In the genomic region with DNA sequence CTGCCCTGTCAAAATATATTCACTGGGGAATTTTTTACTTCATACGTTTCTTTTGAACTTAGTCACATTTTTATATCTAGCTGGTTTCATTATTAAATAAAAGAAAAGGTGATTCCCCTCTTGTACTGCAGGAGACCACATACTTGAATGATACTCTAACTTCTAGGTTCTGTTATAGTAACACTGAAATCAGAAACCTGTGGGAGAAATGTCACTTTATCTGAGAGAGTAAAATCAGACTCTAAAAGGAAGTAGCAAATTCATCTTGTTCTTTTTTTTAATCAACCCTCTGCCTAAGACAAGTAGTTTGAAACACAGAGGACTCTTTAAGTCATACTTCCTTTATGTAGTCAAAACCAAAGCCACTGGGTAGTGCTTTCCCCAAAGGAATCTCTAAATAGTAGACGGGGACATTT, we compare ENCODE assay signal across 8 cellular contexts. TPM values are rescaled to one million over a fixed set of nuclear protein-coding genes. Genes with fewer than 3 reads are reported as not detected.
DNase-seq lines count a peak whose midpoint lies in the region; ATAC-seq, FAIRE-seq and TF ChIP-seq lines count a peak whose summit lies in the region.

No MANE protein-coding gene starts in this region.

- peaks cover 7% of the 10 kb centered on the region for H3K4me1 ChIP-seq in mammary epithelial cell (ENCODE audit: insufficient read depth, low read length)
- H3K4me1 ChIP-seq in breast epithelium: no peaks in the 10 kb centered on the region

- no peak for FAIRE-seq in GM12891 (lab: Jason Lieb, UNC)

- DNase-seq in GM12891 (ENCODE audit: insufficient read length, low spot score) (no peak), KBM-7 (peak; percentile 29), NCI-H187 treated with DMSO at 0.1 percent for 48 hours (lab: John Stamatoyannopoulos, UW) (no peak), mammary epithelial cell (no peak), MCF 10A (ENCODE audit: unreplicated experiment) (no peak), breast epithelium (ENCODE audit: low spot score in 2 of 2) (no peak)
- no peak for DNase-seq in effector memory CD8-positive, alpha-beta T cell

- CTCF ChIA-PET in mammary epithelial cell (lab: Charles Lee; ENCODE audit: low non-redundant PET): no interaction called here
- CTCF ChIA-PET in MCF 10A (lab: Yijun Ruan, JAX): interaction anchor here (2.0 kb wide), 1 partner anchor 152 kb away, joined by 5 read pairs; no protein-coding TSS in a partner anchor

- dilution Hi-C loops in mammary epithelial cell (cut with HindIII; ENCODE audit: low sequenced_read_pairs): no loop called here

- POLR2A ChIA-PET in MCF 10A (lab: Yijun Ruan, JAX): no interaction called here

- H3K4me3 Mint-ChIP-seq in effector memory CD8-positive, alpha-beta T cell: peak overlapping the region; percentile 69 to 83
- no peak overlapping the region for H3K4me3 Mint-ChIP-seq in MCF 10A (ENCODE audit: unreplicated experiment)

- no peaks in the 10 kb centered on the region for H3K9me3 Mint-ChIP-seq in effector memory CD8-positive, alpha-beta T cell
- H3K9me3 Mint-ChIP-seq in MCF 10A (ENCODE audit: unreplicated experiment): no peaks in the 10 kb centered on the region

- no peak overlapping the region for H3K4me2 ChIP-seq in mammary epithelial cell (ENCODE audit: insufficient read depth, low read depth, low read length)

- no peak overlapping the region for H3K9ac ChIP-seq in mammary epithelial cell (ENCODE audit: insufficient read depth, low read length)

- TF ChIP-seq POLR2A in GM12891 (IDR thresholded peaks at IDR 0.05; ENCODE audit: low read depth, low read length) (peak; percentile 67; the same call in 1 of the 2 replicates), breast epithelium (IDR thresholded peaks at IDR 0.05) (no peak)

- in situ Hi-C loops in KBM-7 (cut with MboI; ENCODE audit: low pct_unique_long_range_greater_than_20kb, low sequenced_read_pairs) (loop anchor here (25.0 kb wide), 1 partner anchor 136 kb away; no protein-coding TSS in a partner anchor), mammary epithelial cell (cut with MboI; ENCODE audit: low sequenced_read_pairs in 2 of 2) (no loop called here)

- 71% methylated on average over 2 of the region's 2 CpGs for WGBS in mammary epithelial cell (ENCODE audit: low coverage, missing lambda C conversion rate)

- H2AFZ ChIP-seq in mammary epithelial cell (ENCODE audit: low read depth, low read length): no peak overlapping the region

- H3K27ac ChIP-seq in mammary epithelial cell (ENCODE audit: insufficient read depth, low read depth, low read length) (no peak overlapping the region), breast epithelium (no peak overlapping the region)

- peak; percentile 43 for ATAC-seq in GM21576 (IDR thresholded peaks at IDR 0.05; ENCODE audit: unreplicated experiment)
- ATAC-seq in effector memory CD8-positive, alpha-beta T cell (replicated peaks): peak; percentile 66

- H3K36me3 Mint-ChIP-seq in effector memory CD8-positive, alpha-beta T cell (ENCODE audit: insufficient read depth): peaks cover 12% of the 10 kb centered on the region
- peaks cover 11% of the 10 kb centered on the region for H3K36me3 Mint-ChIP-seq in MCF 10A (ENCODE audit: insufficient read depth, unreplicated experiment)

- H3K27me3 ChIP-seq in mammary epithelial cell (ENCODE audit: insufficient read depth, low read length) (no peaks in the 10 kb centered on the region), breast epithelium (no peaks in the 10 kb centered on the region)

- no peak for TF ChIP-seq CTCF in mammary epithelial cell (conservative IDR thresholded peaks at IDR 0.05 in 1 of 2, IDR thresholded peaks at IDR 0.05 in 1 of 2; ENCODE audit: extremely low read depth in 1 of 2, insufficient read depth in 1 of 2, low read depth in 1 of 2, low read length in 2 of 2)
- no peak for TF ChIP-seq CTCF in MCF 10A (IDR thresholded peaks at IDR 0.05; ENCODE audit: unreplicated experiment)
- TF ChIP-seq CTCF in breast epithelium (IDR thresholded peaks at IDR 0.05): no peak

- H4K20me1 ChIP-seq in mammary epithelial cell (ENCODE audit: insufficient read depth, low read length): no peaks in the 10 kb centered on the region

- no peaks in the 10 kb centered on the region for H3K79me2 ChIP-seq in mammary epithelial cell (ENCODE audit: insufficient read depth, low read length)

- H3K4me3 ChIP-seq in mammary epithelial cell (replicated peaks in 1 of 3; ENCODE audit: insufficient read depth in 1 of 3, low read depth in 2 of 3, low read length in 3 of 3) (no peak overlapping the region), breast epithelium (no peak overlapping the region)

- H3K4me1 Mint-ChIP-seq in effector memory CD8-positive, alpha-beta T cell (ENCODE audit: low read depth in 2 of 2): peaks cover 23 to 50% of the 10 kb centered on the region in 2 donors
- peaks cover 5% of the 10 kb centered on the region for H3K4me1 Mint-ChIP-seq in MCF 10A (ENCODE audit: insufficient read depth, unreplicated experiment)

- peak overlapping the region; percentile 89 to 98 for H3K27ac Mint-ChIP-seq in effector memory CD8-positive, alpha-beta T cell
- H3K27ac Mint-ChIP-seq in MCF 10A (ENCODE audit: low read depth, unreplicated experiment): no peak overlapping the region

- no peaks in the 10 kb centered on the region for H3K27me3 Mint-ChIP-seq in effector memory CD8-positive, alpha-beta T cell
- no peaks in the 10 kb centered on the region for H3K27me3 Mint-ChIP-seq in MCF 10A (ENCODE audit: insufficient read depth, unreplicated experiment)

- intact Hi-C loops in mammary epithelial cell (cut with micrococcal nuclease) (no loop called here), MCF 10A (cut with micrococcal nuclease) (no loop called here), breast epithelium (cut with DNase I; ENCODE audit: low total_unique reads) (no loop called here)

- BruUV-seq in mammary epithelial cell (replicated peaks; lab: Mats Ljungman, UMichigan) (no TSS peak), MCF 10A (replicated peaks; lab: Mats Ljungman, UMichigan) (no TSS peak)

- H3K9me3 ChIP-seq in mammary epithelial cell (replicated peaks; ENCODE audit: insufficient read depth, low read length): no peaks in the 10 kb centered on the region
- no peaks in the 10 kb centered on the region for H3K9me3 ChIP-seq in breast epithelium

- H3K36me3 ChIP-seq in mammary epithelial cell (ENCODE audit: insufficient read depth, low read length): no peaks in the 10 kb centered on the region
- no peaks in the 10 kb centered on the region for H3K36me3 ChIP-seq in breast epithelium

TF ChIP-seq in GM12891, 5 proteins besides CTCF, POLR2A, EP300 and RAD21:
- TF ChIP-seq POU2F2 (IDR thresholded peaks at IDR 0.05; ENCODE audit: low read depth, low read length): no peak
- TF ChIP-seq POLR2AphosphoS5 (IDR thresholded peaks at IDR 0.05; ENCODE audit: low read depth, low read length): peak; percentile 82; the same call in 1 of the 2 replicates

RNA-seq across cellular contexts. Expression of a gene that starts 34.4 kb away (rescaled TPM):
- polyA plus RNA-seq in GM12891 (2012; ENCODE audit: low read depth, missing spikeins): 56.0 TPM
- total RNA-seq in mammary epithelial cell (10 to 100 TPM; 26.2 to 53.8 TPM), MCF 10A (2022) (29.2 and 37.1 TPM in 2 replicates), breast epithelium (10 to 100 TPM; 13.0 to 28.2 (median 26.5) TPM)
- 37.9 TPM for polyA plus RNA-seq in mammary epithelial cell
- 15.7 TPM for polyA minus RNA-seq in mammary epithelial cell
